In genomic region chr11:9760180-9760550, GRCh38 we compare ENCODE assay signal across 8 cellular contexts.
DNase-seq lines count a peak whose midpoint lies in the region; ATAC-seq and TF ChIP-seq lines count a peak whose summit lies in the region.

No MANE protein-coding gene starts in this region.

- H3K27me3 ChIP-seq in body of pancreas (no peaks in the 10 kb centered on the region), thoracic aorta (replicated peaks; ENCODE audit: insufficient read depth) (no peaks in the 10 kb centered on the region)

- CTCF ChIA-PET in activated CD4-positive, alpha-beta T cell treated with anti-CD3 and anti-CD28 coated beads, Interleukin-2, amount 10 ng/mL, durations not matched to agents 7 days and 5 days (lab: Charles Lee) = interaction anchor here (0.6 to 3.6 kb wide), 8 partner anchors 12 to 545 kb away, joined by 3 to 45 read pairs (median 6); partner anchors contain the start of gene ADM

- H3K9me3 ChIP-seq in body of pancreas (no peaks in the 10 kb centered on the region), thoracic aorta (no peaks in the 10 kb centered on the region)

- peaks cover 56% of the 10 kb centered on the region for H3K4me1 Mint-ChIP-seq in activated CD4-positive, alpha-beta T cell treated with anti-CD3 and anti-CD28 coated beads, Interleukin-2, amount 10 ng/mL, durations not matched to agents 24 days and 14 days
- H3K4me1 Mint-ChIP-seq in activated CD4-positive, alpha-beta T cell treated with anti-CD3 and anti-CD28 coated beads, Interleukin-2, amount 10 ng/mL, durations not matched to agents 7 days and 5 days = peaks cover 34% of the 10 kb centered on the region

- H3K4me3 Mint-ChIP-seq in activated CD4-positive, alpha-beta T cell treated with anti-CD3 and anti-CD28 coated beads, Interleukin-2, amount 10 ng/mL, durations not matched to agents 24 days and 14 days = peak overlapping the region; percentile 81
- H3K4me3 Mint-ChIP-seq in activated CD4-positive, alpha-beta T cell treated with anti-CD3 and anti-CD28 coated beads, Interleukin-2, amount 10 ng/mL, durations not matched to agents 7 days and 5 days = no peak overlapping the region

- ATAC-seq in body of pancreas = no peak
- no peak for ATAC-seq in left colon
- peak; percentile 21 for ATAC-seq in thoracic aorta (ENCODE audit: insufficient number of reproducible peaks, low FRiP score, low read depth)
- ATAC-seq in GM18861 (IDR thresholded peaks at IDR 0.05; ENCODE audit: unreplicated experiment) = no peak

- H3K36me3 Mint-ChIP-seq in activated CD4-positive, alpha-beta T cell treated with anti-CD3 and anti-CD28 coated beads, Interleukin-2, amount 10 ng/mL, durations not matched to agents 24 days and 14 days (ENCODE audit: low read depth) = peaks cover 2% of the 10 kb centered on the region
- no peaks in the 10 kb centered on the region for H3K36me3 Mint-ChIP-seq in activated CD4-positive, alpha-beta T cell treated with anti-CD3 and anti-CD28 coated beads, Interleukin-2, amount 10 ng/mL, durations not matched to agents 7 days and 5 days (ENCODE audit: low read depth)

- H3K27ac Mint-ChIP-seq in activated CD4-positive, alpha-beta T cell treated with anti-CD3 and anti-CD28 coated beads, Interleukin-2, amount 10 ng/mL, durations not matched to agents 24 days and 14 days = peak overlapping the region; percentile 96
- H3K27ac Mint-ChIP-seq in activated CD4-positive, alpha-beta T cell treated with anti-CD3 and anti-CD28 coated beads, Interleukin-2, amount 10 ng/mL, durations not matched to agents 7 days and 5 days = no peak overlapping the region

- DNase-seq in activated CD4-positive, alpha-beta T cell treated with anti-CD3 and anti-CD28 coated beads, Interleukin-2, amount 10 ng/mL, durations not matched to agents 24 days and 14 days = peak; percentile 58
- DNase-seq in activated CD4-positive, alpha-beta T cell treated with anti-CD3 and anti-CD28 coated beads, Interleukin-2, amount 10 ng/mL, durations not matched to agents 7 days and 5 days = no peak
- peak; percentile 48 to 71 (median 66) for DNase-seq in body of pancreas
- peak; percentile 77 to 79 for DNase-seq in left colon
- DNase-seq in thoracic aorta (ENCODE audit: low spot score) = peak; percentile 82
- no peak for DNase-seq in 8988T
- DNase-seq in RPMI8226 = no peak

- H3K27ac ChIP-seq in body of pancreas (peak overlapping the region; percentile 75 to 90 (median 81)), thoracic aorta (peak overlapping the region; percentile 90 to 93)

- intact Hi-C loops in activated CD4-positive, alpha-beta T cell treated with anti-CD3 and anti-CD28 coated beads, Interleukin-2, amount 10 ng/mL, durations not matched to agents 24 days and 14 days (cut with micrococcal nuclease) = no loop called here
- intact Hi-C loops in body of pancreas (cut with DNase I) = loop anchor here (10.0 kb wide), 1 partner anchor 555 kb away; no protein-coding TSS in a partner anchor
- intact Hi-C loops in left colon (cut with DNase I, micrococcal nuclease) = no loop called here

- H3K4me3 ChIP-seq in body of pancreas = no peak overlapping the region
- H3K4me3 ChIP-seq in thoracic aorta = no peak overlapping the region

- peaks cover 2% of the 10 kb centered on the region for H3K27me3 Mint-ChIP-seq in activated CD4-positive, alpha-beta T cell treated with anti-CD3 and anti-CD28 coated beads, Interleukin-2, amount 10 ng/mL, durations not matched to agents 24 days and 14 days
- no peaks in the 10 kb centered on the region for H3K27me3 Mint-ChIP-seq in activated CD4-positive, alpha-beta T cell treated with anti-CD3 and anti-CD28 coated beads, Interleukin-2, amount 10 ng/mL, durations not matched to agents 7 days and 5 days

- no peaks in the 10 kb centered on the region for H3K36me3 ChIP-seq in body of pancreas (replicated peaks in 1 of 2; ENCODE audit: insufficient read depth in 1 of 2, low read depth in 2 of 2)
- no peaks in the 10 kb centered on the region for H3K36me3 ChIP-seq in thoracic aorta

- TF ChIP-seq CTCF in body of pancreas (IDR thresholded peaks at IDR 0.05) (no peak), thoracic aorta (IDR thresholded peaks at IDR 0.05) (no peak)

- TF ChIP-seq POLR2A in body of pancreas (IDR thresholded peaks at IDR 0.05) = no peak

- H3K9me3 Mint-ChIP-seq in activated CD4-positive, alpha-beta T cell treated with anti-CD3 and anti-CD28 coated beads, Interleukin-2, amount 10 ng/mL, durations not matched to agents 24 days and 14 days = no peaks in the 10 kb centered on the region
- no peaks in the 10 kb centered on the region for H3K9me3 Mint-ChIP-seq in activated CD4-positive, alpha-beta T cell treated with anti-CD3 and anti-CD28 coated beads, Interleukin-2, amount 10 ng/mL, durations not matched to agents 7 days and 5 days

- peaks cover 25% of the 10 kb centered on the region for H3K4me1 ChIP-seq in body of pancreas
- H3K4me1 ChIP-seq in thoracic aorta (ENCODE audit: control insufficient read depth in 1 of 2, low read depth in 2 of 2) = peaks cover 13 to 34% of the 10 kb centered on the region in 2 donors

- 57 to 66% methylated on average over 3 of the region's 3 CpGs for WGBS in body of pancreas, 2 donors

- POLR2A ChIA-PET in activated CD4-positive, alpha-beta T cell treated with anti-CD3 and anti-CD28 coated beads, Interleukin-2, amount 10 ng/mL, durations not matched to agents 7 days and 5 days (lab: Charles Lee) = no interaction called here

Comparison
In these comparisons a context has a peak if more than half of its experiments do, and no peak if none do; other contexts are left out.
1. DNase-seq: peak in activated CD4-positive, alpha-beta T cell treated with anti-CD3 and anti-CD28 coated beads, Interleukin-2, amount 10 ng/mL, durations not matched to agents 24 days and 14 days (single experiment), body of pancreas (4 of 4), left colon (2 of 2) and thoracic aorta (single experiment); none in activated CD4-positive, alpha-beta T cell treated with anti-CD3 and anti-CD28 coated beads, Interleukin-2, amount 10 ng/mL, durations not matched to agents 7 days and 5 days (single experiment), 8988T (single experiment) and RPMI8226 (single experiment).